17 cellular contexts compared by ENCODE assay signal in the genomic region with DNA sequence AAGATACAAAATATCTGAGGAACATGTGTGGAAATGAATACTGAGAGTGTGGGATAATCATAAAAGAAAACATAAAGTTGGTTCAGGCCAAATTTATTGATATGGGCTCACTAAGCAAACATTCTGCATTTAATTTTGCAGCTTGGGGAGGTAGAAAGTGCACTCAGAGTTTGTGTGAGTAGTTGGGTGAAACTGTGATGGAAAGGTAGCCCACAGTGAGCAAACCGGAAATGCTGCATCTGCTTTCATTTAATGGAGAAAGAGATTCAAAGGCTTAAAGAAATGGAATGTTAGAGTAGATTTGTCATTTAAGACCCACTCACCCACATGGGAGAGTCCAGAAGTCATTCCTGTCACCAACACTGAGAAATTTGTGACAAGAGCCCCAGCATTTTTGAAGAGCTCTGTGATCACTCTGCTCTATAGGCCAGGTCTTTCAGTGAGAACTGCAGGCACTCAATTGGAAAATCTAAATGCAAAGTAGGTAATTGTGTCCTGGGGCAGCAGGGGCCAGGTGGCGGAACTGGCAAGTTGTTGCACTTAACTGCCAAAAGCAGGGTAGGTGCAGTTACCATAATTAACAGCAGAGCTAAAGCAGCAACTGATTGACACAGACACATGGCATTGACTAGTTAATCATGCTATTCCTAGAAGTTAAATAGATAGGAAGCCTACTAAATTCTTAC.
DNase-seq lines count a peak whose midpoint lies in the region; ATAC-seq, FAIRE-seq and TF ChIP-seq lines count a peak whose summit lies in the region.
"Had no signal": no experiment of that assay in that cellular context is flagged by ENCODE, and none has a peak within 500 bp of the region (broad histone marks: within the 10 kb centered on the region; RNA-seq: fewer than 3 reads in every experiment).

No MANE protein-coding gene starts in this region.

- DNase-seq in H9 (peak; percentile 40), glutamatergic neuron (peak; percentile 31), NCI-H146 treated with DMSO at 0.1 percent for 48 hours (lab: John Stamatoyannopoulos, UW; ENCODE audit: unreplicated experiment) (no peak), frontal cortex (ENCODE audit: low spot score in 2 of 2) (no peak), NCI-H510A (lab: John Stamatoyannopoulos, UW) (no peak), NCI-H1105 treated with DMSO at 0.1 percent for 48 hours (lab: John Stamatoyannopoulos, UW) (no peak)
- DNase-seq: activated CD8-positive, alpha-beta T cell treated with anti-CD3 and anti-CD28 coated beads, Interleukin-2, amount 10 ng/mL, durations not matched to agents 7 days and 5 days; brain microvascular endothelial cell; effector memory CD8-positive, alpha-beta T cell; GF-D8; HCEC 1CT; NCI-H446; SHP77 treated with DMSO at 0.1 percent for 48 hours had no signal

- H3K9me3 Mint-ChIP-seq in H9, result peaks cover 4 to 5% of the 10 kb centered on the region in 2 experiments
- peaks cover 3% of the 10 kb centered on the region for H3K9me3 Mint-ChIP-seq in glutamatergic neuron (ENCODE audit: unreplicated experiment)

- WGBS in H9 (ENCODE audit: extremely low coverage, insufficient read length, low lambda C conversion rate), result no CpG with 5 or more reads among the region's 2 CpGs

- H3K4me1 Mint-ChIP-seq in H9 (peaks cover 7 to 8% of the 10 kb centered on the region in 2 experiments), glutamatergic neuron (ENCODE audit: low read depth, unreplicated experiment) (peaks cover 3% of the 10 kb centered on the region)
- H3K4me1 Mint-ChIP-seq: CD14-positive monocyte had no signal

- no peaks in the 10 kb centered on the region for H3K9me3 ChIP-seq in H9 (ENCODE audit: control insufficient read depth, low read depth, low read length)
- H3K9me3 ChIP-seq: suprapubic skin had no signal

- no peak overlapping the region for H3K18ac ChIP-seq in H9 (ENCODE audit: insufficient read length, low read depth, low read length)

- TF ChIP-seq CTCF in H9 (conservative IDR thresholded peaks at IDR 0.05) (no peak), glutamatergic neuron (IDR thresholded peaks at IDR 0.05; ENCODE audit: partially characterized antibody, unreplicated experiment) (no peak)

- H3K9ac ChIP-seq in H9 (ENCODE audit: extremely low read depth, insufficient read length, low read length), result no peak overlapping the region

- H2BK20ac ChIP-seq in H9 (ENCODE audit: low read depth, low read length, poor library complexity, severe bottlenecking), result no peak overlapping the region

- no peaks in the 10 kb centered on the region for H3K23me2 ChIP-seq in H9 (ENCODE audit: insufficient read length, low read depth, low read length, poor library complexity, severe bottlenecking)

- H4K8ac ChIP-seq in H9 (replicated peaks; ENCODE audit: insufficient read length, low read depth, low read length), result no peak overlapping the region

- no peak overlapping the region for H2BK120ac ChIP-seq in H9 (ENCODE audit: low read depth, low read length, poor library complexity, severe bottlenecking)

- no peaks in the 10 kb centered on the region for H3K79me2 ChIP-seq in H9 (ENCODE audit: insufficient read depth, low read length)

- H3K79me1 ChIP-seq in H9 (ENCODE audit: insufficient read depth, low read depth, low read length, poor library complexity, severe bottlenecking), result no peaks in the 10 kb centered on the region

- no peak overlapping the region for H3K56ac ChIP-seq in H9 (ENCODE audit: insufficient read length, low read depth, low read length)

- H3K27me3 Mint-ChIP-seq in H9 (ENCODE audit: low read depth), result no peaks in the 10 kb centered on the region
- H3K27me3 Mint-ChIP-seq in glutamatergic neuron (ENCODE audit: unreplicated experiment), result peaks cover 1% of the 10 kb centered on the region
- H3K27me3 Mint-ChIP-seq: effector memory CD8-positive, alpha-beta T cell had no signal

- H3K36me3 Mint-ChIP-seq in H9 (ENCODE audit: insufficient read depth in 1 of 3, low read depth in 3 of 3) (peaks cover 0 to 5% (median 5%) of the 10 kb centered on the region in 3 experiments; a peak in 3 of 7 replicates), glutamatergic neuron (ENCODE audit: unreplicated experiment) (no peaks in the 10 kb centered on the region)
- H3K36me3 Mint-ChIP-seq: CD14-positive monocyte had no signal

- no peak for FAIRE-seq in frontal cortex (lab: Jason Lieb, UNC)

- H3K23ac ChIP-seq in H9 (ENCODE audit: insufficient read length, low read depth, low read length), result no peak overlapping the region

- H2BK12ac ChIP-seq in H9 (ENCODE audit: insufficient read length, low read depth, low read length), result no peak overlapping the region

- no peak overlapping the region for H4K91ac ChIP-seq in H9 (ENCODE audit: insufficient read length, low read depth, low read length)

- H3K14ac ChIP-seq in H9 (ENCODE audit: insufficient read depth, low read length), result no peak overlapping the region

- H3K27ac Mint-ChIP-seq in H9 (peak overlapping the region; percentile 61 to 88 (median 74); a peak in 4 of 7 replicates), glutamatergic neuron (ENCODE audit: unreplicated experiment) (no peak overlapping the region)
- H3K27ac Mint-ChIP-seq: activated CD8-positive, alpha-beta T cell treated with anti-CD3 and anti-CD28 coated beads, Interleukin-2, amount 10 ng/mL, durations not matched to agents 7 days and 5 days; CD14-positive monocyte; effector memory CD8-positive, alpha-beta T cell had no signal

- H3K4ac ChIP-seq in H9 (ENCODE audit: low read depth, low read length), result no peak overlapping the region

- no peak overlapping the region for H2BK15ac ChIP-seq in H9 (ENCODE audit: low read depth, low read length)

- H3K27me3 ChIP-seq in H9 (ENCODE audit: insufficient read depth, low read length), result no peaks in the 10 kb centered on the region
- H3K27me3 ChIP-seq: brain microvascular endothelial cell, suprapubic skin had no signal

- H3K4me3 Mint-ChIP-seq in H9 (no peak overlapping the region; a peak in 1 of 5 replicates), glutamatergic neuron (ENCODE audit: unreplicated experiment) (no peak overlapping the region)
- H3K4me3 Mint-ChIP-seq: activated CD8-positive, alpha-beta T cell treated with anti-CD3 and anti-CD28 coated beads, Interleukin-2, amount 10 ng/mL, durations not matched to agents 7 days and 5 days; CD14-positive monocyte; effector memory CD8-positive, alpha-beta T cell had no signal

- no peak overlapping the region for H3K27ac ChIP-seq in H9 (ENCODE audit: insufficient read length, low read depth, low read length)
- H3K27ac ChIP-seq: brain microvascular endothelial cell, suprapubic skin had no signal

- H2AK5ac ChIP-seq in H9 (ENCODE audit: insufficient read length, low read length), result no peak overlapping the region

- no peak overlapping the region for H3T11ph ChIP-seq in H9 (ENCODE audit: low read length)

- ATAC-seq in GM19023 (IDR thresholded peaks at IDR 0.05; ENCODE audit: unreplicated experiment) (peak; percentile 67), HG03432 (IDR thresholded peaks at IDR 0.05; ENCODE audit: unreplicated experiment) (peak; percentile 81)
- ATAC-seq: activated CD8-positive, alpha-beta T cell treated with anti-CD3 and anti-CD28 coated beads, Interleukin-2, amount 10 ng/mL, durations not matched to agents 7 days and 5 days; effector memory CD8-positive, alpha-beta T cell had no signal

- no peaks in the 10 kb centered on the region for H4K20me1 ChIP-seq in H9 (ENCODE audit: control insufficient read depth, insufficient read depth, insufficient read length)

- no peaks in the 10 kb centered on the region for H3K4me1 ChIP-seq in H9 (ENCODE audit: insufficient read depth, low read length)
- H3K4me1 ChIP-seq: suprapubic skin had no signal

- H4K5ac ChIP-seq in H9 (ENCODE audit: insufficient read length, low read depth, low read length), result no peak overlapping the region

- no peak overlapping the region for H3K4me2 ChIP-seq in H9 (ENCODE audit: insufficient read depth, insufficient read length, low read length)

- no peak overlapping the region for H2BK5ac ChIP-seq in H9 (ENCODE audit: insufficient read length, low read length)

- no peak overlapping the region for H2AFZ ChIP-seq in H9 (ENCODE audit: low read length)

Comparison
In these comparisons a context has a peak if more than half of its experiments do, and no peak if none do; other contexts are left out.
1. DNase-seq: peak in H9 (single experiment) and glutamatergic neuron (single experiment); none in NCI-H146 treated with DMSO at 0.1 percent for 48 hours (single experiment), frontal cortex (0 of 2), NCI-H510A (single experiment) and NCI-H1105 treated with DMSO at 0.1 percent for 48 hours (single experiment).